ENCODE assay signal across 9 cellular contexts in genomic region chr16:85902366-85903155, GRCh38. TPM values are rescaled to one million over a fixed set of nuclear protein-coding genes. Genes with fewer than 3 reads are reported as not detected.
DNase-seq lines count a peak whose midpoint lies in the region; ATAC-seq and TF ChIP-seq lines count a peak whose summit lies in the region.
"Had no signal": no experiment of that assay in that cellular context is flagged by ENCODE, and none has a peak within 500 bp of the region (broad histone marks: within the 10 kb centered on the region; RNA-seq: fewer than 3 reads in every experiment).

No MANE protein-coding gene starts in this region.

- TF ChIP-seq POLR2A in spleen (IDR thresholded peaks at IDR 0.05) (peak in 2 of 3 donors; percentile 7 to 13), adrenal gland (IDR thresholded peaks at IDR 0.05) (no peak)

- DNase-seq in SIG-M5 treated with dmso at 0.1 percent for 504 hours (lab: John Stamatoyannopoulos, UW; ENCODE audit: unreplicated experiment) (peak; percentile 41), SIG-M5 (lab: John Stamatoyannopoulos, UW) (no peak), activated T-cell treated with anti-CD3 and anti-CD28 coated beads for 24 hours (ENCODE audit: low read depth) (peak; percentile 34), spleen (peak; percentile 89), RKO (ENCODE audit: low spot score) (no peak), AG08396 (ENCODE audit: low spot score) (no peak), adrenal gland (no peak)

- H3K27ac ChIP-seq in spleen: peak overlapping the region; percentile 57 to 93 (median 89)
- peak overlapping the region in 1 of 5 donors; percentile 56 for H3K27ac ChIP-seq in adrenal gland

- TF ChIP-seq CTCF in spleen (IDR thresholded peaks at IDR 0.05 in 8 of 11, conservative IDR thresholded peaks at IDR 0.05 in 3 of 11): no peak
- no peak for TF ChIP-seq CTCF in adrenal gland (IDR thresholded peaks at IDR 0.05)

- H3K4me3 ChIP-seq in spleen (peak overlapping the region; percentile 49 to 95 (median 70)), adrenal gland (peak overlapping the region in 1 of 4 donors; percentile 23)

- H3K36me3 ChIP-seq in spleen: peaks cover 0 to 57% (median 32%) of the 10 kb centered on the region in 6 donors
- no peaks in the 10 kb centered on the region for H3K36me3 ChIP-seq in adrenal gland (replicated peaks in 1 of 2)

- peak; percentile 53 for ATAC-seq in HG03196 (IDR thresholded peaks at IDR 0.05; ENCODE audit: unreplicated experiment)

- intact Hi-C loops in spleen (cut with DNase I; ENCODE audit: low total_unique reads) (no loop called here), adrenal gland (cut with DNase I) (no loop called here)

- H3K27me3 ChIP-seq in spleen (replicated peaks in 1 of 7): peaks cover 0 to 28% (median 9%) of the 10 kb centered on the region in 7 donors
- peaks cover 20% of the 10 kb centered on the region for H3K27me3 ChIP-seq in adrenal gland

- peaks cover 28 to 99% (median 71%) of the 10 kb centered on the region in 6 donors for H3K4me1 ChIP-seq in spleen
- H3K4me1 ChIP-seq in adrenal gland (replicated peaks in 1 of 2): peaks cover 0 to 9% of the 10 kb centered on the region in 2 donors

- H3K9me3 ChIP-seq in spleen (no peaks in the 10 kb centered on the region), adrenal gland (replicated peaks in 1 of 3) (no peaks in the 10 kb centered on the region)

- 43 to 55% (median 49%) methylated on average over 20 of the region's 20 CpGs for WGBS in spleen, 5 donors
- 54 to 71% (median 65%) methylated on average over 19 to 20 of the region's 20 CpGs for WGBS in adrenal gland, 4 donors

RNA-seq across cellular contexts. Expression of gene IRF8, which starts 3.6 kb away (rescaled TPM):
- total RNA-seq in spleen (100 to 1,000 TPM; 228 to 329 (median 278) TPM), adrenal gland (10 to 100 TPM; 11.4 to 40.1 (median 19.3) TPM)
- polyA plus RNA-seq in spleen (100 to 1,000 TPM; 103 to 183 (median 115) TPM), adrenal gland (1 to 10 TPM; 3.4 to 9.6 (median 8.3) TPM)
- polyA plus RNA-seq: neural cell had no signal

Comparison
In these comparisons a context has a peak if more than half of its experiments do, and no peak if none do; other contexts are left out.
1. DNase-seq: peak in SIG-M5 treated with dmso at 0.1 percent for 504 hours (single experiment), activated T-cell treated with anti-CD3 and anti-CD28 coated beads for 24 hours (single experiment) and spleen (single experiment); none in SIG-M5 (single experiment), RKO (single experiment), AG08396 (single experiment) and adrenal gland (0 of 7).
2. POLR2A ChIP-seq: peak in spleen (2 of 3); none in adrenal gland (0 of 2).
3. RNA of gene IRF8, which starts 3.6 kb away (total RNA-seq): 228 to 329 TPM in spleen; 11.4 to 40.1 TPM in adrenal gland; every median in the first group is over 4 times any median in the second.